Comparison of ENCODE assay signal across 8 cellular contexts in the genomic region with DNA sequence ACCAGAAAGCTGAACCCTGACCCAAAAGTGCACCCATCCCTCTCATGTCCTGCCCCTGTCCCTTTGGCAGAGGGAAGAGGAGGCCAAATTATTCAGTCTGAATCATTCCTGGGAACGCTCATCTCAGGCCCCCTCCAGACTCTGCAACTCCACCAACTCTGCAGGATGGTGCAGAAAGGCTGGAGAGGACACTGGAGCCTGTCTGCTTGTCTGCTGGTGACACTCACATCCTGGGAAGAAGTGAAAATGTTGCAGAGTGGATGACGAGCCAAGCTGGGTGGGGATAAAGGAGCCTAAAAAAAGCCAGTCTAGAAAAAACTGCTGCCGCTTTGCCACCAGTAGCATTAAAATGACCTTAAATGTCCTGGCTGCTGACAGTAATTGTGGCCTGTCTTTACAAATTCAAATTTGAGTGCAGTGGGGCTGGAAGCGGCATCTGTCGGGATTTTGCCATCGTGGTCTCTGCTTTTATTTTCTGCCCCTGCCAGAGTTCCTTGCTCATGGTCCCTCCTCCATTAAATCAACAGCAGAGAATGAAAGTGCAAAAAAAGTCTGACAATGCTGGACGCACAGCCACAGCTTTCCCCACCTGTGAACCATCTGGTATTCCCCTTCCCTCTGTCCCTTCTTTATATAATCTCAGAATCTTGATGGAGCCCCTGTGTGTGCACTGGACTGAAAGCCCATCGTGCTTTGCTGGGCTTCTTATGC.
A peak's percentile ranks its signal among the peaks of the same experiment; 100 is the strongest.
DNase-seq lines count a peak whose midpoint lies in the region; ATAC-seq lines count a peak whose summit lies in the region.

No MANE protein-coding gene starts in this region.

- H3K27me3 ChIP-seq in iPS-20b (ENCODE audit: insufficient read depth, low read length) = no peaks in the 10 kb centered on the region

- peak overlapping the region; percentile 32 for H3K27ac ChIP-seq in iPS-20b (ENCODE audit: low read length)

- no peaks in the 10 kb centered on the region for H3K9me3 ChIP-seq in iPS-20b (ENCODE audit: insufficient read depth, low read depth, low read length)

- no peak for ATAC-seq in activated naive CD8-positive, alpha-beta T cell treated with anti-CD3 and anti-CD28 coated beads, Interleukin-2, amount 10 ng/mL, durations not matched to agents 7 days and 5 days (ENCODE audit: low read depth)

- DNase-seq in T-helper 2 cell treated with Interferon-gamma antibody and Interleukin-4, amounts not matched to agents 5 μg/mL and 100 μg/mL, for 36 hours (ENCODE audit: low spot score) = no peak
- no peak for DNase-seq in T-helper 2 cell
- no peak for DNase-seq in activated naive CD8-positive, alpha-beta T cell treated with anti-CD3 and anti-CD28 coated beads, Interleukin-2, amount 10 ng/mL, durations not matched to agents 7 days and 5 days
- DNase-seq in superior temporal gyrus (ENCODE audit: extremely low spot score) = peak; percentile 59
- no peak for DNase-seq in NCI-H2196 treated with DMSO at 0.1 percent for 48 hours (lab: John Stamatoyannopoulos, UW; ENCODE audit: unreplicated experiment)
- DNase-seq in Kasumi-1 (lab: John Stamatoyannopoulos, UW) = no peak
- DNase-seq in KG1 (lab: John Stamatoyannopoulos, UW) = no peak

- H3K27ac Mint-ChIP-seq in T-helper 2 cell treated with Interferon-gamma antibody and Interleukin-4, amounts not matched to agents 5 μg/mL and 100 μg/mL, for 36 hours = peak overlapping the region; percentile 31
- H3K27ac Mint-ChIP-seq in activated naive CD8-positive, alpha-beta T cell treated with anti-CD3 and anti-CD28 coated beads, Interleukin-2, amount 10 ng/mL, durations not matched to agents 7 days and 5 days = peak overlapping the region; percentile 85

- peaks cover 55% of the 10 kb centered on the region for H3K36me3 Mint-ChIP-seq in T-helper 2 cell treated with Interferon-gamma antibody and Interleukin-4, amounts not matched to agents 5 μg/mL and 100 μg/mL, for 36 hours (ENCODE audit: low read depth)
- peaks cover 33% of the 10 kb centered on the region for H3K36me3 Mint-ChIP-seq in activated naive CD8-positive, alpha-beta T cell treated with anti-CD3 and anti-CD28 coated beads, Interleukin-2, amount 10 ng/mL, durations not matched to agents 7 days and 5 days

- H3K9me3 Mint-ChIP-seq in T-helper 2 cell treated with Interferon-gamma antibody and Interleukin-4, amounts not matched to agents 5 μg/mL and 100 μg/mL, for 36 hours = no peaks in the 10 kb centered on the region
- H3K9me3 Mint-ChIP-seq in activated naive CD8-positive, alpha-beta T cell treated with anti-CD3 and anti-CD28 coated beads, Interleukin-2, amount 10 ng/mL, durations not matched to agents 7 days and 5 days = no peaks in the 10 kb centered on the region

- peaks cover 47% of the 10 kb centered on the region for H3K4me1 ChIP-seq in iPS-20b (ENCODE audit: insufficient read depth, low read length)

- peak overlapping the region; percentile 65; the same call in 1 of the 2 replicates for H3K9ac ChIP-seq in iPS-20b (ENCODE audit: low read depth, low read length)

- H3K4me3 ChIP-seq in iPS-20b (ENCODE audit: low read length) = peak overlapping the region; percentile 16; the same call in 1 of the 2 replicates

- H3K4me3 Mint-ChIP-seq in T-helper 2 cell treated with Interferon-gamma antibody and Interleukin-4, amounts not matched to agents 5 μg/mL and 100 μg/mL, for 36 hours = peak overlapping the region; percentile 82
- H3K4me3 Mint-ChIP-seq in activated naive CD8-positive, alpha-beta T cell treated with anti-CD3 and anti-CD28 coated beads, Interleukin-2, amount 10 ng/mL, durations not matched to agents 7 days and 5 days = peak overlapping the region; percentile 74

- H3K4me1 Mint-ChIP-seq in T-helper 2 cell treated with Interferon-gamma antibody and Interleukin-4, amounts not matched to agents 5 μg/mL and 100 μg/mL, for 36 hours (ENCODE audit: low read depth) = peaks cover 75% of the 10 kb centered on the region
- peaks cover 81% of the 10 kb centered on the region for H3K4me1 Mint-ChIP-seq in activated naive CD8-positive, alpha-beta T cell treated with anti-CD3 and anti-CD28 coated beads, Interleukin-2, amount 10 ng/mL, durations not matched to agents 7 days and 5 days

- POLR2A ChIA-PET in activated naive CD8-positive, alpha-beta T cell treated with anti-CD3 and anti-CD28 coated beads, Interleukin-2, amount 10 ng/mL, durations not matched to agents 7 days and 5 days (lab: Charles Lee) = interaction anchor here (0.6 to 4.9 kb wide), 5 partner anchors 23 to 114 kb away, joined by 3 to 29 read pairs (median 3); partner anchors contain the start of gene STK17A

- H3K27me3 Mint-ChIP-seq in T-helper 2 cell treated with Interferon-gamma antibody and Interleukin-4, amounts not matched to agents 5 μg/mL and 100 μg/mL, for 36 hours (ENCODE audit: low read depth) = no peaks in the 10 kb centered on the region
- no peaks in the 10 kb centered on the region for H3K27me3 Mint-ChIP-seq in activated naive CD8-positive, alpha-beta T cell treated with anti-CD3 and anti-CD28 coated beads, Interleukin-2, amount 10 ng/mL, durations not matched to agents 7 days and 5 days

- H3K36me3 ChIP-seq in iPS-20b (ENCODE audit: insufficient read depth, low read depth, low read length) = peaks cover 64% of the 10 kb centered on the region
